ENCODE assay signal across 8 cellular contexts in the genomic region with DNA sequence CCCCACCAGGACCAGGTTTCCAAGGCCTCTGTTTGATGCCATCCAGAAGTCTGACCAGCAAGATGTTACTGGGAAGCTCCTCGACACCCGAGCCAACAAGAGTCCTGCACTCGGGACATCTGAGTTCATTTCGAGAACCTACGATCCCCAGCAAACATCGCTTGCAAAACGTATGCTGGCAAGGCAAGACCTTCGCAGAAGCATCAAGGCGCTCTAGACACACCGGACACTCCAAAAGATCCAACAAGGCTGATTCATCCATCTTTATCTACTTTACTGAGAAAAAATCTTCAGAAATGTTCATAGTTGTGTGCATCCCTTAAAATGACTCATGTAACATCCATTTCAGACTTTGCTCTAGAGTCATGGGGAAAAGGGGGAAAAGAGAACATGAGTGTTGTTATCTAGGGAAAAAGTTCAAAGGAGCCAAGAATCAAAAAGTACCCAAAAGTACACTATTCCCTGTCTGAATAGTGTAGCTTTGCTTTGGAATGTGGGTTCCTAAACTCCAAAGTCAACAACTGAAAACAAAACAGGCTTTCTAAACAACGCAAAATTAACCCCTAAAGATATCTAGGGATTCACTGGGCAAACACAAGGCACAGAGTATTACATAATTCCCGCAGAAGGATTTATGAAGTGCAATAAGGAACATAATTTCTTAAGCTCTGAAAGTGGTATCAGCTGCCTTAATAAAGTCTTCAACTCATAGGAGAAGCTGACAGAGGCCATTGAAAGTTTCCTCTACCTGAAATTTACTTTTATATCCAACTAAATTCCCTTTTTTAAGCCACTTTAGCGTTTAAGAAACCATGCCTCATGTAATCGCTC. TPM values are rescaled to one million over a fixed set of nuclear protein-coding genes. Genes with fewer than 3 reads are reported as not detected.
DNase-seq lines count a peak whose midpoint lies in the region; ATAC-seq and TF ChIP-seq lines count a peak whose summit lies in the region.

No MANE protein-coding gene starts in this region.

- no peak overlapping the region for H3K27ac ChIP-seq in WERI-Rb-1
- H3K27ac ChIP-seq in spleen, result peak overlapping the region in 3 of 8 donors; percentile 81 to 87 (median 84)

- peaks cover 6% of the 10 kb centered on the region for H3K4me1 Mint-ChIP-seq in activated T-cell treated with anti-CD3 and anti-CD28 coated beads, Interleukin-2, amount 50 U/mL, for 4 hours (ENCODE audit: low read depth)

- 73 to 79% (median 76%) methylated on average over 14 of the region's 14 CpGs for WGBS in spleen, 5 donors

- TF ChIP-seq CTCF in WERI-Rb-1 (IDR thresholded peaks at IDR 0.05; ENCODE audit: low read depth, low read length) (no peak), spleen (IDR thresholded peaks at IDR 0.05 in 8 of 11, conservative IDR thresholded peaks at IDR 0.05 in 3 of 11) (no peak)

- H3K4me3 Mint-ChIP-seq in activated T-cell treated with anti-CD3 and anti-CD28 coated beads, Interleukin-2, amount 50 U/mL, for 4 hours, result peak overlapping the region; percentile 27

- H3K4me3 ChIP-seq in WERI-Rb-1 (ENCODE audit: low read depth, low read length), result peak overlapping the region; percentile 55
- H3K4me3 ChIP-seq in iPS-15b (ENCODE audit: low read depth, low read length), result peak overlapping the region; percentile 88
- peak overlapping the region in 7 of 8 donors; percentile 73 to 96 (median 85) for H3K4me3 ChIP-seq in spleen

- no peaks in the 10 kb centered on the region for H3K36me3 Mint-ChIP-seq in activated T-cell treated with anti-CD3 and anti-CD28 coated beads, Interleukin-2, amount 50 U/mL, for 4 hours (ENCODE audit: insufficient read depth)

- H3K36me3 ChIP-seq in WERI-Rb-1 (peaks cover 6% of the 10 kb centered on the region), iPS-15b (ENCODE audit: control insufficient read depth, insufficient read depth, low read length) (no peaks in the 10 kb centered on the region), spleen (peaks cover 0 to under 1% (median 0%) of the 10 kb centered on the region in 6 donors)

- intact Hi-C loops in spleen (cut with DNase I; ENCODE audit: low total_unique reads), result no loop called here

- no peaks in the 10 kb centered on the region for H3K27me3 ChIP-seq in WERI-Rb-1 (ENCODE audit: insufficient read depth, low read depth, severe bottlenecking)
- H3K27me3 ChIP-seq in iPS-15b (ENCODE audit: control insufficient read depth, insufficient read depth, low read length), result peaks cover 12% of the 10 kb centered on the region
- H3K27me3 ChIP-seq in spleen (replicated peaks in 1 of 7), result peaks cover 0 to 35% (median 0%) of the 10 kb centered on the region in 7 donors

- peaks cover 49% of the 10 kb centered on the region for H3K27me3 Mint-ChIP-seq in activated T-cell treated with anti-CD3 and anti-CD28 coated beads, Interleukin-2, amount 50 U/mL, for 4 hours (ENCODE audit: low read depth)

- H3K9me3 Mint-ChIP-seq in activated T-cell treated with anti-CD3 and anti-CD28 coated beads, Interleukin-2, amount 50 U/mL, for 4 hours, result no peaks in the 10 kb centered on the region

- H3K9me3 ChIP-seq in WERI-Rb-1 (ENCODE audit: severe bottlenecking) (no peaks in the 10 kb centered on the region), iPS-15b (ENCODE audit: control insufficient read depth, insufficient read depth, low read length) (no peaks in the 10 kb centered on the region), spleen (no peaks in the 10 kb centered on the region)

- H3K4me1 ChIP-seq in iPS-15b (ENCODE audit: control insufficient read depth, insufficient read depth, low read length) (peaks cover 13% of the 10 kb centered on the region), spleen (peaks cover 10 to 61% (median 38%) of the 10 kb centered on the region in 6 donors)

- ATAC-seq in activated T-cell treated with anti-CD3 and anti-CD28 coated beads, Interleukin-2, amount 50 U/mL, for 4 hours, result no peak

- H3K9ac ChIP-seq in iPS-15b (ENCODE audit: low read depth, low read length), result no peak overlapping the region

- no peak for DNase-seq in activated T-cell treated with anti-CD3 and anti-CD28 coated beads, Interleukin-2, amount 50 U/mL, for 4 hours
- DNase-seq in activated T-cell treated with anti-CD3 and anti-CD28 coated beads, Interleukin-2, amount 50 U/mL, for 1 hour, result no peak
- DNase-seq in WERI-Rb-1 (no peak), spleen (no peak), GDM1 (lab: John Stamatoyannopoulos, UW) (no peak), GM19240 (ENCODE audit: insufficient read length, low spot score) (no peak), GF-D8 (lab: John Stamatoyannopoulos, UW) (no peak)

- TF ChIP-seq POLR2A in spleen (IDR thresholded peaks at IDR 0.05), result no peak

RNA-seq across cellular contexts. Expression of a gene that starts 1.6 kb away (rescaled TPM):
- 1 to 10 TPM in 1 of 3 donors, under 1 TPM in 2; 0.43 to 1.2 (median 0.56) TPM for total RNA-seq in activated T-cell treated with anti-CD3 and anti-CD28 coated beads, Interleukin-2, amount 50 U/mL, for 4 hours
- total RNA-seq in spleen, result 10 to 100 TPM in 5 of 7 donors, 1 to 10 TPM in 2; 7.1 to 18.6 (median 11.8) TPM
- polyA plus RNA-seq in spleen, result 1 to 10 TPM; 1.1 to 2.3 (median 1.4) TPM
